21 cellular contexts compared by ENCODE assay signal in genomic region chr13:73274147-73274546, GRCh38.
DNase-seq lines count a peak whose midpoint lies in the region; ATAC-seq and TF ChIP-seq lines count a peak whose summit lies in the region.
"Had no signal": no experiment of that assay in that cellular context is flagged by ENCODE, and none has a peak within 500 bp of the region (broad histone marks: within the 10 kb centered on the region; RNA-seq: fewer than 3 reads in every experiment).

No MANE protein-coding gene starts in this region.

- H3K9ac ChIP-seq in IMR-90 (ENCODE audit: low read depth, low read length), result no peak overlapping the region
- H3K9ac ChIP-seq: neural progenitor cell had no signal

- peak overlapping the region; percentile 97 for H4K91ac ChIP-seq in IMR-90 (ENCODE audit: insufficient read depth, low read depth, low read length)

- H2AK5ac ChIP-seq in IMR-90 (ENCODE audit: low read depth, low read length), result no peak overlapping the region

- peak overlapping the region; percentile 99 for H2BK5ac ChIP-seq in IMR-90 (ENCODE audit: low read depth, low read length, poor library complexity, severe bottlenecking)

- peak overlapping the region; percentile 66; the same call in 1 of the 2 replicates for H3K23ac ChIP-seq in IMR-90 (ENCODE audit: low read depth, low read length)

- peak overlapping the region; percentile 99 for H2BK120ac ChIP-seq in IMR-90 (ENCODE audit: low read depth, low read length)

- no peak overlapping the region; the same call in 2 of the 3 replicates for H2BK15ac ChIP-seq in IMR-90 (ENCODE audit: low read depth, low read length)

- H3K9me3 Mint-ChIP-seq in activated CD4-positive, alpha-beta T cell treated with anti-CD3 and anti-CD28 coated beads, Interleukin-2, amount 10 ng/mL, durations not matched to agents 24 days and 14 days, result peaks cover 20% of the 10 kb centered on the region
- peaks cover 18% of the 10 kb centered on the region for H3K9me3 Mint-ChIP-seq in chondrocyte (ENCODE audit: low read depth)

- no peak overlapping the region for H3K27ac Mint-ChIP-seq in activated CD4-positive, alpha-beta T cell treated with anti-CD3 and anti-CD28 coated beads, Interleukin-2, amount 10 ng/mL, durations not matched to agents 24 days and 14 days
- peak overlapping the region; percentile 89 for H3K27ac Mint-ChIP-seq in chondrocyte (ENCODE audit: unreplicated experiment)
- H3K27ac Mint-ChIP-seq: activated CD4-positive, alpha-beta T cell treated with anti-CD3 and anti-CD28 coated beads for 36 hours; CD8-positive, alpha-beta T cell; neural progenitor cell; stimulated activated naive CD8-positive, alpha-beta T cell treated with anti-CD3 and anti-CD28 coated beads, Interleukin-15, Interleukin-2, amounts not matched to agents 100 ng/mL and 50 ng/mL, for 24 hours had no signal

- peaks cover 13% of the 10 kb centered on the region; the same call in 1 of the 2 replicates for H3K4me1 ChIP-seq in IMR-90 (ENCODE audit: control insufficient read depth, insufficient read depth, low read length)
- H3K4me1 ChIP-seq: neural progenitor cell had no signal

- TF ChIP-seq CTCF in IMR-90 (conservative IDR thresholded peaks at IDR 0.05; ENCODE audit: low read depth, low read length) (no peak), chondrocyte (IDR thresholded peaks at IDR 0.05) (no peak)

- H4K5ac ChIP-seq in IMR-90 (ENCODE audit: low read depth, low read length), result peak overlapping the region; percentile 99; the same call in 1 of the 2 replicates

- CTCF ChIA-PET in IMR-90 (lab: Yijun Ruan, JAX), result interaction anchor here (0.7 kb wide), 1 partner anchor 435 kb away, joined by 3 read pairs; no protein-coding TSS in a partner anchor

- H4K20me1 ChIP-seq in IMR-90 (ENCODE audit: insufficient read depth, low read length), result no peaks in the 10 kb centered on the region

- no peak overlapping the region for H2AK9ac ChIP-seq in IMR-90 (replicated peaks; ENCODE audit: low read depth, low read length, poor library complexity)

- H3K27ac ChIP-seq in IMR-90 (ENCODE audit: insufficient read depth, low read length), result no peak overlapping the region
- H3K27ac ChIP-seq: heart right ventricle, neural progenitor cell, SK-N-MC had no signal

- H3K56ac ChIP-seq in IMR-90 (ENCODE audit: extremely low read depth, insufficient read depth, low read length), result peak overlapping the region; percentile 83; the same call in 1 of the 2 replicates

- no peak overlapping the region for H3K4me3 ChIP-seq in IMR-90 (ENCODE audit: insufficient read depth, low read depth, low read length)
- H3K4me3 ChIP-seq: esophagus muscularis mucosa, heart right ventricle, neural progenitor cell, SK-N-MC had no signal

- H3K4me2 ChIP-seq in IMR-90 (ENCODE audit: low read depth, low read length), result peak overlapping the region; percentile 81; the same call in 1 of the 2 replicates
- H3K4me2 ChIP-seq: neural progenitor cell had no signal

- in situ Hi-C loops in IMR-90 (cut with MboI; ENCODE audit: low sequenced_read_pairs), result no loop called here

- DNase-seq in activated CD4-positive, alpha-beta T cell treated with anti-CD3 and anti-CD28 coated beads, Interleukin-2, amount 10 ng/mL, durations not matched to agents 24 days and 14 days, result no peak
- DNase-seq in activated CD4-positive, alpha-beta T cell treated with anti-CD3 and anti-CD28 coated beads, Interleukin-2, amount 50 U/mL, for 1 hour, result no peak
- DNase-seq in IMR-90 (peak; percentile 27), chondrocyte (ENCODE audit: low spot score) (no peak), renal cortical epithelial cell (ENCODE audit: low read depth) (peak; percentile 65), hypothalamus (lab: John Stamatoyannopoulos, UW) (no peak), DMS 273 (lab: John Stamatoyannopoulos, UW; ENCODE audit: unreplicated experiment) (no peak), OCI-M1 (lab: John Stamatoyannopoulos, UW) (no peak)
- DNase-seq: 8988T; activated CD4-positive, alpha-beta T cell treated with anti-CD3 and anti-CD28 coated beads for 36 hours; activated CD8-positive, alpha-beta memory T cell treated with anti-CD3 and anti-CD28 coated beads, Interleukin-2, amount 50 U/mL, for 48 hours; activated naive CD4-positive, alpha-beta T cell; CD8-positive, alpha-beta T cell; heart right ventricle; NCI-H69; right cardiac atrium had no signal

- H3K14ac ChIP-seq in IMR-90 (replicated peaks; ENCODE audit: low read depth, low read length), result peak overlapping the region; percentile 89

- H3K18ac ChIP-seq in IMR-90 (ENCODE audit: low read depth, low read length), result peak overlapping the region; percentile 100; the same call in 1 of the 2 replicates

- peak overlapping the region; percentile 20 for H3K4me3 Mint-ChIP-seq in activated CD4-positive, alpha-beta T cell treated with anti-CD3 and anti-CD28 coated beads, Interleukin-2, amount 10 ng/mL, durations not matched to agents 24 days and 14 days
- H3K4me3 Mint-ChIP-seq in chondrocyte (ENCODE audit: unreplicated experiment), result no peak overlapping the region
- H3K4me3 Mint-ChIP-seq: activated CD4-positive, alpha-beta T cell treated with anti-CD3 and anti-CD28 coated beads for 36 hours; brain; CD8-positive, alpha-beta T cell; neural progenitor cell; stimulated activated naive CD8-positive, alpha-beta T cell treated with anti-CD3 and anti-CD28 coated beads, Interleukin-15, Interleukin-2, amounts not matched to agents 100 ng/mL and 50 ng/mL, for 24 hours had no signal

- peaks cover 32% of the 10 kb centered on the region for H3K4me1 Mint-ChIP-seq in activated CD4-positive, alpha-beta T cell treated with anti-CD3 and anti-CD28 coated beads, Interleukin-2, amount 10 ng/mL, durations not matched to agents 24 days and 14 days
- H3K4me1 Mint-ChIP-seq in chondrocyte (ENCODE audit: low read depth), result peaks cover 37% of the 10 kb centered on the region

- TF ChIP-seq RAD21 in IMR-90 (IDR thresholded peaks at IDR 0.05; ENCODE audit: low read length), result no peak

- no TSS peak for BruUV-seq in IMR-90 (replicated peaks; lab: Mats Ljungman, UMichigan)

- H3K9me3 ChIP-seq in IMR-90 (ENCODE audit: control insufficient read depth, insufficient read depth, low read length), result no peaks in the 10 kb centered on the region

- dilution Hi-C loops in IMR-90 (cut with HindIII; ENCODE audit: low sequenced_read_pairs, unreplicated experiment), result no loop called here

- H3K79me1 ChIP-seq in IMR-90 (ENCODE audit: low read depth in 1 of 2, low read length in 2 of 2), result no peaks in the 10 kb centered on the region

- H3K36me3 ChIP-seq in IMR-90 (ENCODE audit: control insufficient read depth, insufficient read depth, low read length), result no peaks in the 10 kb centered on the region
- H3K36me3 ChIP-seq: esophagus muscularis mucosa, heart right ventricle, neural progenitor cell had no signal

- peak overlapping the region; percentile 42 to 80; a peak in 3 of 4 replicates for H4K8ac ChIP-seq in IMR-90 (ENCODE audit: low read depth in 2 of 2, low read length in 2 of 2)

- peak; percentile 12 for ATAC-seq in IMR-90 (ENCODE audit: low read depth)
- ATAC-seq: activated CD4-positive, alpha-beta T cell treated with anti-CD3 and anti-CD28 coated beads for 36 hours; CD8-positive, alpha-beta T cell had no signal

- H3K36me3 Mint-ChIP-seq in activated CD4-positive, alpha-beta T cell treated with anti-CD3 and anti-CD28 coated beads, Interleukin-2, amount 10 ng/mL, durations not matched to agents 24 days and 14 days (ENCODE audit: low read depth), result peaks cover 10% of the 10 kb centered on the region
- H3K36me3 Mint-ChIP-seq in chondrocyte (ENCODE audit: low read depth), result peaks cover 3% of the 10 kb centered on the region
- H3K36me3 Mint-ChIP-seq: brain; CD8-positive, alpha-beta T cell had no signal

- H3K9me1 ChIP-seq in IMR-90 (ENCODE audit: insufficient read depth, low read length), result no peaks in the 10 kb centered on the region; the same call in 1 of the 2 replicates

- H3K27me3 ChIP-seq in IMR-90 (ENCODE audit: control insufficient read depth, insufficient read depth, low read length), result no peaks in the 10 kb centered on the region
- H3K27me3 ChIP-seq: esophagus muscularis mucosa, heart right ventricle, neural progenitor cell had no signal

- no CpG with 5 or more reads among the region's 2 CpGs for WGBS in IMR-90 (ENCODE audit: extremely low coverage in 2 of 2, insufficient read length in 1 of 2), 2 experiments

- intact Hi-C loops in activated CD4-positive, alpha-beta T cell treated with anti-CD3 and anti-CD28 coated beads, Interleukin-2, amount 10 ng/mL, durations not matched to agents 24 days and 14 days (cut with micrococcal nuclease), result loop anchor here (5.0 kb wide), 1 partner anchor 47 kb away; no protein-coding TSS in a partner anchor
- intact Hi-C loops in IMR-90 (cut with micrococcal nuclease), result loop anchor here (10.0 kb wide), 1 partner anchor 139 kb away; no protein-coding TSS in a partner anchor

- no peaks in the 10 kb centered on the region for H3K27me3 Mint-ChIP-seq in activated CD4-positive, alpha-beta T cell treated with anti-CD3 and anti-CD28 coated beads, Interleukin-2, amount 10 ng/mL, durations not matched to agents 24 days and 14 days
- no peaks in the 10 kb centered on the region for H3K27me3 Mint-ChIP-seq in chondrocyte (ENCODE audit: low read depth)
- H3K27me3 Mint-ChIP-seq: activated CD4-positive, alpha-beta T cell treated with anti-CD3 and anti-CD28 coated beads for 36 hours; brain; stimulated activated naive CD8-positive, alpha-beta T cell treated with anti-CD3 and anti-CD28 coated beads, Interleukin-15, Interleukin-2, amounts not matched to agents 100 ng/mL and 50 ng/mL, for 24 hours had no signal

- H3K4ac ChIP-seq in IMR-90 (ENCODE audit: low read depth, low read length), result peak overlapping the region; percentile 95

- H2BK20ac ChIP-seq in IMR-90 (ENCODE audit: low read depth, low read length), result peak overlapping the region; percentile 98

- no peak overlapping the region for H2AFZ ChIP-seq in IMR-90 (replicated peaks; ENCODE audit: low read length, poor library complexity)
- H2AFZ ChIP-seq: neural progenitor cell had no signal

- TF ChIP-seq POLR2A in IMR-90 (IDR thresholded peaks at IDR 0.05; ENCODE audit: low read depth, low read length), result no peak

- POLR2A ChIA-PET in IMR-90 (lab: Charles Lee; ENCODE audit: unreplicated experiment), result interaction anchor here (0.6 kb wide), 1 partner anchor 356 kb away, joined by 5 read pairs; no protein-coding TSS in a partner anchor

TF ChIP-seq in IMR-90, 13 proteins besides CTCF, POLR2A, EP300 and RAD21 (continues in another document):
- TF ChIP-seq, protein P1, sequence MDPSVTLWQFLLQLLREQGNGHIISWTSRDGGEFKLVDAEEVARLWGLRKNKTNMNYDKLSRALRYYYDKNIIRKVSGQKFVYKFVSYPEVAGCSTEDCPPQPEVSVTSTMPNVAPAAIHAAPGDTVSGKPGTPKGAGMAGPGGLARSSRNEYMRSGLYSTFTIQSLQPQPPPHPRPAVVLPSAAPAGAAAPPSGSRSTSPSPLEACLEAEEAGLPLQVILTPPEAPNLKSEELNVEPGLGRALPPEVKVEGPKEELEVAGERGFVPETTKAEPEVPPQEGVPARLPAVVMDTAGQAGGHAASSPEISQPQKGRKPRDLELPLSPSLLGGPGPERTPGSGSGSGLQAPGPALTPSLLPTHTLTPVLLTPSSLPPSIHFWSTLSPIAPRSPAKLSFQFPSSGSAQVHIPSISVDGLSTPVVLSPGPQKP (IDR thresholded peaks at IDR 0.05; ENCODE audit: borderline replicate concordance, low read depth, low read length), result no peak
- no peak for TF ChIP-seq MAZ (IDR thresholded peaks at IDR 0.05; ENCODE audit: borderline replicate concordance, low read depth, low read length)
- TF ChIP-seq FOS (IDR thresholded peaks at IDR 0.05; ENCODE audit: low read depth, low read length), result no peak

Comparison
In these comparisons a context has a peak if more than half of its experiments do, and no peak if none do; other contexts are left out.
1. DNase-seq: peak in IMR-90 (single experiment) and renal cortical epithelial cell (single experiment); none in activated CD4-positive, alpha-beta T cell treated with anti-CD3 and anti-CD28 coated beads, Interleukin-2, amount 10 ng/mL, durations not matched to agents 24 days and 14 days (single experiment), activated CD4-positive, alpha-beta T cell treated with anti-CD3 and anti-CD28 coated beads, Interleukin-2, amount 50 U/mL, for 1 hour (single experiment), chondrocyte (single experiment), hypothalamus (0 of 51), DMS 273 (single experiment) and OCI-M1 (single experiment).